13 cellular contexts compared by ENCODE assay signal in the genomic region with DNA sequence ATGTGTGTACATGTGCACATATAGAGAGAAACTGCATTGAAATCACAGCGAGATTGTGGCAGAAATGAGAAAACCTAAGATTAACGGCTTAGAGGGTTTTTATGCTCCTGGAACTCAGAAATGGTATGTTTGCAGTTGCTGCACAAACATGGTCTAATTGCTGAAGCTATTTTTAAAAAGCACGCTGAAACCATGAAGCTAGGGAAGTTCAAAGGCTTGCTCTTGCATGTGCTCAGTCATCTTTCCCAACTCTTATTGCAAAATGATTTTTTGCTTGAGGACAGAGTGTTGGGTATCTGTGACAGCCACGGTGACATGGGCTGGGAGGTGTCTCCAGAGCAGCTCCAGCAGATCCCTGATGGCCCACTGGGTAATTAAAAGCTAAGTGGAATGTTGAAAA.
"Had no signal": no experiment of that assay in that cellular context is flagged by ENCODE, and none has a peak within 500 bp of the region (broad histone marks: within the 10 kb centered on the region; RNA-seq: fewer than 3 reads in every experiment).

No MANE protein-coding gene starts in this region.

- H3K27me3 ChIP-seq: gastroesophageal sphincter, heart right ventricle, vagina had no signal

- ATAC-seq: gastroesophageal sphincter; heart right ventricle; left ventricle myocardium superior; stimulated activated memory B cell treated with anti-CD40 and anti-IgM and Interleukin-4, amounts not matched to agents 10 μg/mL and 1 μg/mL and 100 μg/mL, for 72 hours; T-cell had no signal

- H3K4me1 ChIP-seq: gastroesophageal sphincter, vagina had no signal

- H3K9me3 ChIP-seq: heart right ventricle, vagina had no signal

- H3K36me3 ChIP-seq: gastroesophageal sphincter, heart right ventricle, vagina had no signal

- H3K4me3 ChIP-seq: gastroesophageal sphincter, heart right ventricle, vagina had no signal

- H3K27ac ChIP-seq: gastroesophageal sphincter, heart right ventricle, vagina had no signal

- DNase-seq: activated CD4-positive, CD25-positive, alpha-beta regulatory T cell treated with anti-CD3 and anti-CD28 coated beads, Interleukin-2, amount 50 U/mL, for 72 hours; activated naive CD4-positive, alpha-beta T cell treated with Interleukin-2 at 50 U/mL for 16 hours; aorta; cerebellar nuclear complex; effector CD8-positive, alpha-beta T cell; heart right ventricle; left ventricle myocardium superior; stimulated activated CD4-positive, alpha-beta T cell treated with anti-CD3 and anti-CD28 coated beads, Interleukin-12 subunit alpha, Interleukin-12 subunit beta, amount 100 ng/mL, for 4 hours; T-cell; T1000 had no signal
